1 cellular context compared by ENCODE assay signal in the genomic region with DNA sequence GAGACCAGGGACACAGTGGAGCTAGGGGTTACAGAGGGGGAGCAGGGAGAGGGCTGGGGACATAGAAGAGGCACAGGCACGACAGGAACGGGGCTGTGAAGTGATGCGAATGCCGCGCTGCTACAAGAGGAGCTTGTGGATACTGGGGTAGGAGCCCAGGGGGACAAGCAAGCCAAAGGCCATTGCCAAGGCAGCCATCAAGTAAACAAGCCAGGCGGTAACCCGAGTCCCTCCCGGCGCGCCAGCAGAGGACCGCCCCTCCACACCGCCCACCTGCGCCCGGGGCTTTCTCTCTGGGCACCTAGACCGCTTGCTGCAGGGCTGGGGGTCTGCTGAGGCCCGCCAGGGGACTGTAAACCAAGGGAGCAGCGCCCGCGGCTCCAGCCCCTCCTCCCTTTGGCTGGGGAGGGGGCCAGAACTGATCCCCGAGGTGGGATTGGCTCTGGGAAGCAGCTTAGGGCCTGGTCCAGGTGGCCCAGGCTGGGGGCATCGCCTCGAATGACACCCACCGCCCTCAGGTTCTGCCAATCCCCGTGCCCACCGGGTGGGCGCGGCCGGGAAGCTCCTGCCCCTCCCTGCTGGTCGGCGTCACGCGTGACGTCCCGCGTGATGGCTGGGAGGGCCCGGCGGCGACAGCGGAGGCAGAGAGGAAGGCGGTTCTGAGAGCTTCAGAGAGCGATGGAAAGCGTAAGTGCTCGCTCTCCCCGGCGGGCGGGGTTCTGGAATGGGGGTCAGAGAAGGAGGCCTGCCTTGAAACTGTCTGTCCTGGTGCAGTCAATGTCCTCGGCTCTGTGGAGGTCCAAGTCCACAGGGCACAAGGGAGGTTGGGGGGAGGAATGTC.
TF ChIP-seq lines count a peak whose summit lies in the region.

No MANE protein-coding gene starts in this region.

TF ChIP-seq in HepG2, 621 proteins besides CTCF, POLR2A, EP300 and RAD21 (continued from another document and continues in another):
- TF ChIP-seq, protein P1, sequence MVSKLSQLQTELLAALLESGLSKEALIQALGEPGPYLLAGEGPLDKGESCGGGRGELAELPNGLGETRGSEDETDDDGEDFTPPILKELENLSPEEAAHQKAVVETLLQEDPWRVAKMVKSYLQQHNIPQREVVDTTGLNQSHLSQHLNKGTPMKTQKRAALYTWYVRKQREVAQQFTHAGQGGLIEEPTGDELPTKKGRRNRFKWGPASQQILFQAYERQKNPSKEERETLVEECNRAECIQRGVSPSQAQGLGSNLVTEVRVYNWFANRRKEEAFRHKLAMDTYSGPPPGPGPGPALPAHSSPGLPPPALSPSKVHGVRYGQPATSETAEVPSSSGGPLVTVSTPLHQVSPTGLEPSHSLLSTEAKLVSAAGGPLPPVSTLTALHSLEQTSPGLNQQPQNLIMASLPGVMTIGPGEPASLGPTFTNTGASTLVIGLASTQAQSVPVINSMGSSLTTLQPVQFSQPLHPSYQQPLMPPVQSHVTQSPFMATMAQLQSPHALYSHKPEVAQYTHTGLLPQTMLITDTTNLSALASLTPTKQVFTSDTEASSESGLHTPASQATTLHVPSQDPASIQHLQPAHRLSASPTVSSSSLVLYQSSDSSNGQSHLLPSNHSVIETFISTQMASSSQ (IDR thresholded peaks at IDR 0.05; ENCODE audit: low read depth): no peak
- TF ChIP-seq, protein P1 (CRISPR knock-in tag; IDR thresholded peaks at IDR 0.05; ENCODE audit: borderline replicate concordance): 0 out of 2 replicates have a peak, but pooled peaks have one; percentile 2
- TF ChIP-seq HNF1B (CRISPR knock-in tag; IDR thresholded peaks at IDR 0.05) (peak; percentile 61; the same call in 1 of the 2 replicates), MEIS1 (CRISPR knock-in tag; IDR thresholded peaks at IDR 0.05; ENCODE audit: borderline replicate concordance) (no peak; the same call in 1 of the 2 replicates), MED13 (CRISPR knock-in tag; IDR thresholded peaks at IDR 0.05) (peak; percentile 33; the same call in 1 of the 2 replicates), U2AF1 (optimal IDR thresholded peaks at IDR 0.05; ENCODE audit: low read depth, low read length) (peak; percentile 74), BRD4 (CRISPR knock-in tag; IDR thresholded peaks at IDR 0.05) (0 out of 2 replicates have a peak, but pooled peaks have one; percentile 17), NR2F2 (IDR thresholded peaks at IDR 0.05; ENCODE audit: borderline replicate concordance, low read depth) (0 out of 2 replicates have a peak, but pooled peaks have one; percentile 5), ZNF230 (CRISPR knock-in tag; IDR thresholded peaks at IDR 0.05) (0 out of 2 replicates have a peak, but pooled peaks have one; percentile 36), ZNF331 (CRISPR knock-in tag; IDR thresholded peaks at IDR 0.05) (no peak; the same call in 1 of the 2 replicates), SETDB1 (CRISPR knock-in tag; IDR thresholded peaks at IDR 0.05; ENCODE audit: borderline replicate concordance) (no peak), KLF11 (CRISPR knock-in tag; IDR thresholded peaks at IDR 0.05) (no peak), ATRX (CRISPR knock-in tag; IDR thresholded peaks at IDR 0.05; ENCODE audit: borderline replicate concordance) (no peak), NFKB2 (CRISPR knock-in tag; IDR thresholded peaks at IDR 0.05; ENCODE audit: borderline replicate concordance) (peak; percentile 42; the same call in 1 of the 2 replicates), TSC22D2 (CRISPR knock-in tag; IDR thresholded peaks at IDR 0.05; ENCODE audit: borderline replicate concordance) (no peak), ZC3H13 (CRISPR knock-in tag; IDR thresholded peaks at IDR 0.05) (no peak), ZHX1 (CRISPR knock-in tag; IDR thresholded peaks at IDR 0.05; ENCODE audit: low read depth) (0 out of 2 replicates have a peak, but pooled peaks have one; percentile 45), FOXM1 (CRISPR knock-in tag; IDR thresholded peaks at IDR 0.05) (no peak), MAZ (IDR thresholded peaks at IDR 0.05; ENCODE audit: borderline replicate concordance, low read depth, low read length) (no peak), MAZ (CRISPR knock-in tag; IDR thresholded peaks at IDR 0.05; ENCODE audit: low read depth) (peak; percentile 17; the same call in 1 of the 2 replicates), ZNF552 (CRISPR knock-in tag; IDR thresholded peaks at IDR 0.05; ENCODE audit: borderline replicate concordance) (0 out of 2 replicates have a peak, but pooled peaks have one; percentile 35), EED (CRISPR knock-in tag; IDR thresholded peaks at IDR 0.05) (no peak), GFI1 (CRISPR knock-in tag; IDR thresholded peaks at IDR 0.05; ENCODE audit: borderline replicate concordance) (peak; percentile 47; the same call in 1 of the 2 replicates), ZNF550 (CRISPR knock-in tag; IDR thresholded peaks at IDR 0.05; ENCODE audit: borderline replicate concordance) (no peak), PPARG (CRISPR knock-in tag; conservative IDR thresholded peaks at IDR 0.05) (peak; percentile 69), PHF8 (CRISPR knock-in tag; IDR thresholded peaks at IDR 0.05) (peak; percentile 38; the same call in 1 of the 2 replicates), SIN3A (IDR thresholded peaks at IDR 0.05; ENCODE audit: borderline replicate concordance, low read depth, low read length) (peak; percentile 50; the same call in 1 of the 2 replicates), U2AF2 (IDR thresholded peaks at IDR 0.05; ENCODE audit: low read depth, low read length) (no peak), SNAI1 (CRISPR knock-in tag; IDR thresholded peaks at IDR 0.05; ENCODE audit: borderline replicate concordance) (no peak), ZNF17 (CRISPR knock-in tag; IDR thresholded peaks at IDR 0.05) (no peak), ELF4 (CRISPR knock-in tag; IDR thresholded peaks at IDR 0.05; ENCODE audit: borderline replicate concordance) (no peak), ZNF260 (CRISPR knock-in tag; IDR thresholded peaks at IDR 0.05; ENCODE audit: borderline replicate concordance, low read depth) (0 out of 2 replicates have a peak, but pooled peaks have one; percentile 54), HOXA7 (CRISPR knock-in tag; IDR thresholded peaks at IDR 0.05) (no peak)
- TF ChIP-seq, protein P2, sequence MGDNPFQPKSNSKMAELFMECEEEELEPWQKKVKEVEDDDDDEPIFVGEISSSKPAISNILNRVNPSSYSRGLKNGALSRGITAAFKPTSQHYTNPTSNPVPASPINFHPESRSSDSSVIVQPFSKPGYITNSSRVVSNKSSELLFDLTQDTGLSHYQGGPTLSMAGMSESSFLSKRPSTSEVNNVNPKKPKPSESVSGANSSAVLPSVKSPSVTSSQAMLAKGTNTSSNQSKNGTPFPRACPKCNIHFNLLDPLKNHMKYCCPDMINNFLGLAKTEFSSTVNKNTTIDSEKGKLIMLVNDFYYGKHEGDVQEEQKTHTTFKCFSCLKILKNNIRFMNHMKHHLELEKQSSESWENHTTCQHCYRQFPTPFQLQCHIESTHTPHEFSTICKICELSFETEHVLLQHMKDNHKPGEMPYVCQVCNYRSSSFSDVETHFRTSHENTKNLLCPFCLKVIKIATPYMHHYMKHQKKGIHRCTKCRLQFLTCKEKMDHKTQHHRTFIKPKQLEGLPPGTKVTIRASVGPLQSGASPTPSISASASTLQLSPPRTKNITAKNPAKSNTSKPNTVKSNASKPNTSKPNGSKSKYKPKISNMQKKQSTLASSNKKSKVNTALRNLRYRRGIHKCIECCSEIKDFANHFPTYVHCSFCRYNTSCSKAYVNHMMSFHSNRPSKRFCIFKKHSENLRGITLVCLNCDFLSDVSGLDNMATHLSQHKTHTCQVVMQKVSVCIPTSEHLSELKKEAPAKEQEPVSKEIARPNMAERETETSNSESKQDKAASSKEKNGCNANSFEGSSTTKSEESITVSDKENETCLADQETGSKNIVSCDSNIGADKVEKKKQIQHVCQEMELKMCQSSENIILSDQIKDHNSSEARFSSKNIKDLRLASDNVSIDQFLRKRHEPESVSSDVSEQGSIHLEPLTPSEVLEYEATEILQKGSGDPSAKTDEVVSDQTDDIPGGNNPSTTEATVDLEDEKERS (CRISPR knock-in tag; IDR thresholded peaks at IDR 0.05): no peak
- TF ChIP-seq, protein P3, sequence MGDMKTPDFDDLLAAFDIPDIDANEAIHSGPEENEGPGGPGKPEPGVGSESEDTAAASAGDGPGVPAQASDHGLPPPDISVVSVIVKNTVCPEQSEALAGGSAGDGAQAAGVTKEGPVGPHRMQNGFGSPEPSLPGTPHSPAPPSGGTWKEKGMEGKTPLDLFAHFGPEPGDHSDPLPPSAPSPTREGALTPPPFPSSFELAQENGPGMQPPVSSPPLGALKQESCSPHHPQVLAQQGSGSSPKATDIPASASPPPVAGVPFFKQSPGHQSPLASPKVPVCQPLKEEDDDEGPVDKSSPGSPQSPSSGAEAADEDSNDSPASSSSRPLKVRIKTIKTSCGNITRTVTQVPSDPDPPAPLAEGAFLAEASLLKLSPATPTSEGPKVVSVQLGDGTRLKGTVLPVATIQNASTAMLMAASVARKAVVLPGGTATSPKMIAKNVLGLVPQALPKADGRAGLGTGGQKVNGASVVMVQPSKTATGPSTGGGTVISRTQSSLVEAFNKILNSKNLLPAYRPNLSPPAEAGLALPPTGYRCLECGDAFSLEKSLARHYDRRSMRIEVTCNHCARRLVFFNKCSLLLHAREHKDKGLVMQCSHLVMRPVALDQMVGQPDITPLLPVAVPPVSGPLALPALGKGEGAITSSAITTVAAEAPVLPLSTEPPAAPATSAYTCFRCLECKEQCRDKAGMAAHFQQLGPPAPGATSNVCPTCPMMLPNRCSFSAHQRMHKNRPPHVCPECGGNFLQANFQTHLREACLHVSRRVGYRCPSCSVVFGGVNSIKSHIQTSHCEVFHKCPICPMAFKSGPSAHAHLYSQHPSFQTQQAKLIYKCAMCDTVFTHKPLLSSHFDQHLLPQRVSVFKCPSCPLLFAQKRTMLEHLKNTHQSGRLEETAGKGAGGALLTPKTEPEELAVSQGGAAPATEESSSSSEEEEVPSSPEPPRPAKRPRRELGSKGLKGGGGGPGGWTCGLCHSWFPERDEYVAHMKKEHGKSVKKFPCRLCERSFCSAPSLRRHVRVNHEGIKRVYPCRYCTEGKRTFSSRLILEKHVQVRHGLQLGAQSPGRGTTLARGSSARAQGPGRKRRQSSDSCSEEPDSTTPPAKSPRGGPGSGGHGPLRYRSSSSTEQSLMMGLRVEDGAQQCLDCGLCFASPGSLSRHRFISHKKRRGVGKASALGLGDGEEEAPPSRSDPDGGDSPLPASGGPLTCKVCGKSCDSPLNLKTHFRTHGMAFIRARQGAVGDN (CRISPR knock-in tag; IDR thresholded peaks at IDR 0.05): peak; percentile 71
- TF ChIP-seq, protein P4, sequence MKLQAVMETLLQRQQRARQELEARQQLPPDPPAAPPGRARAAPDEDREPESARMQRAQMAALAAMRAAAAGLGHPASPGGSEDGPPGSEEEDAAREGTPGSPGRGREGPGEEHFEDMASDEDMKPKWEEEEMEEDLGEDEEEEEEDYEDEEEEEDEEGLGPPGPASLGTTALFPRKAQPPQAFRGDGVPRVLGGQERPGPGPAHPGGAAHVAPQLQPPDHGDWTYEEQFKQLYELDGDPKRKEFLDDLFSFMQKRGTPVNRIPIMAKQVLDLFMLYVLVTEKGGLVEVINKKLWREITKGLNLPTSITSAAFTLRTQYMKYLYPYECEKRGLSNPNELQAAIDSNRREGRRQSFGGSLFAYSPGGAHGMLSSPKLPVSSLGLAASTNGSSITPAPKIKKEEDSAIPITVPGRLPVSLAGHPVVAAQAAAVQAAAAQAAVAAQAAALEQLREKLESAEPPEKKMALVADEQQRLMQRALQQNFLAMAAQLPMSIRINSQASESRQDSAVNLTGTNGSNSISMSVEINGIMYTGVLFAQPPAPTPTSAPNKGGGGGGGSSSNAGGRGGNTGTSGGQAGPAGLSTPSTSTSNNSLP (IDR thresholded peaks at IDR 0.05; ENCODE audit: low read depth, low read length): no peak
- TF ChIP-seq, protein P5, sequence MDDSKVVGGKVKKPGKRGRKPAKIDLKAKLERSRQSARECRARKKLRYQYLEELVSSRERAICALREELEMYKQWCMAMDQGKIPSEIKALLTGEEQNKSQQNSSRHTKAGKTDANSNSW (CRISPR knock-in tag; IDR thresholded peaks at IDR 0.05; ENCODE audit: borderline replicate concordance): no peak
